ENCODE assay signal across 1 cellular context in the genomic region with DNA sequence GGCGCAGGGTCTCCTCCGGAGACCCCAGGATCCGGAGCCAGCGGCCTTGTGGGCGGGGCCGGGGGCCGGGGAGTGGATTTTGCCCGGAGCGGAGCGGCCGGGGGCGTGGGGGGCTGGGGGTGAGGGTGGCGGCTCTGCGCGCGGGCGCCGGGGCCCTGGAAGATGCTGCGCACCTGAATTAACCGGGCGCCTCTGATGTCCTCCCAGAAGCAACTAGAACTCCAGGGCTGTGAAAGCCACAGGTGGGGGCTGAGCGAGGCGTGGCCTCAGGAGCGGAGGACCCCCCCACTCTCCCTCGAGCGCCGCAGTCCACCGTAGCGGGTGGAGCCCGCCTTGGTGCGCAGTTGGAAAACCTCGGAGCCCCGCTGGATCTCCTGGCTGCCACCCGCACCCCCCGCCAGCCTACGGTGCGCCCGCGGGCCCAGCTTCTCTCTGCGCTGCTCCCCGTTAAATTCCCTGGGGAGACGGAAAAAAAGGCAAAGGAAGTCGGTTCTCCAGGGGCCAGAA.
A peak's percentile ranks its signal among the peaks of the same experiment; 100 is the strongest.
TF ChIP-seq lines count a peak whose summit lies in the region.

No MANE protein-coding gene starts in this region.

TF ChIP-seq in HepG2, 621 proteins besides CTCF, POLR2A, EP300 and RAD21 (continues in another document):
- TF ChIP-seq ARNT (IDR thresholded peaks at IDR 0.05) (no peak), PAX8 (CRISPR knock-in tag; IDR thresholded peaks at IDR 0.05; ENCODE audit: borderline replicate concordance) (peak; percentile 4; the same call in 1 of the 2 replicates), TBX3 (IDR thresholded peaks at IDR 0.05; ENCODE audit: borderline replicate concordance) (no peak), ATF7 (IDR thresholded peaks at IDR 0.05) (no peak), ATF7 (CRISPR knock-in tag; IDR thresholded peaks at IDR 0.05) (no peak), PCBP1 (IDR thresholded peaks at IDR 0.05; ENCODE audit: borderline replicate concordance, low read depth, low read length) (no peak), TGIF2 (CRISPR knock-in tag; IDR thresholded peaks at IDR 0.05) (no peak), PHF21A (CRISPR knock-in tag; IDR thresholded peaks at IDR 0.05) (peak; percentile 4; the same call in 1 of the 2 replicates), ZBTB42 (CRISPR knock-in tag; IDR thresholded peaks at IDR 0.05) (no peak), SOX6 (IDR thresholded peaks at IDR 0.05) (no peak), SOX6 (CRISPR knock-in tag; IDR thresholded peaks at IDR 0.05) (no peak), DPF2 (CRISPR knock-in tag; IDR thresholded peaks at IDR 0.05; ENCODE audit: borderline replicate concordance, low read depth) (no peak), ZNF549 (CRISPR knock-in tag; IDR thresholded peaks at IDR 0.05) (no peak), ZNF598 (CRISPR knock-in tag; IDR thresholded peaks at IDR 0.05; ENCODE audit: borderline replicate concordance) (no peak), YY1 (IDR thresholded peaks at IDR 0.05; ENCODE audit: insufficient read depth, insufficient replicate concordance, low read depth, low read length) (no peak), EHMT2 (IDR thresholded peaks at IDR 0.05; ENCODE audit: borderline replicate concordance, low read depth, low read length) (no peak), NCOA5 (CRISPR knock-in tag; IDR thresholded peaks at IDR 0.05) (no peak), FOSL1 (CRISPR knock-in tag; IDR thresholded peaks at IDR 0.05; ENCODE audit: borderline replicate concordance) (peak; percentile 26; the same call in 1 of the 2 replicates), ZNF709 (CRISPR knock-in tag; IDR thresholded peaks at IDR 0.05) (no peak), CCAR2 (optimal IDR thresholded peaks at IDR 0.05; ENCODE audit: low read depth, low read length) (no peak), SIX4 (CRISPR knock-in tag; IDR thresholded peaks at IDR 0.05) (no peak), MBNL3 (CRISPR knock-in tag; conservative IDR thresholded peaks at IDR 0.05) (no peak), ZKSCAN1 (IDR thresholded peaks at IDR 0.05; ENCODE audit: low read length) (no peak), EEA1 (CRISPR knock-in tag; IDR thresholded peaks at IDR 0.05; ENCODE audit: borderline replicate concordance) (no peak), ZNF292 (CRISPR knock-in tag; IDR thresholded peaks at IDR 0.05; ENCODE audit: borderline replicate concordance, low read depth) (no peak), NR2F1 (CRISPR knock-in tag; IDR thresholded peaks at IDR 0.05) (no peak), RCOR2 (CRISPR knock-in tag; IDR thresholded peaks at IDR 0.05) (no peak), SMARCE1 (IDR thresholded peaks at IDR 0.05; ENCODE audit: borderline replicate concordance) (no peak), ZNF337 (CRISPR knock-in tag; IDR thresholded peaks at IDR 0.05; ENCODE audit: borderline replicate concordance, low read depth) (no peak), ZNF331 (CRISPR knock-in tag; IDR thresholded peaks at IDR 0.05) (no peak), ZFP41 (CRISPR knock-in tag; IDR thresholded peaks at IDR 0.05; ENCODE audit: borderline replicate concordance) (no peak), HCFC1 (IDR thresholded peaks at IDR 0.05; ENCODE audit: low read depth, low read length) (no peak)
- TF ChIP-seq, protein P1, sequence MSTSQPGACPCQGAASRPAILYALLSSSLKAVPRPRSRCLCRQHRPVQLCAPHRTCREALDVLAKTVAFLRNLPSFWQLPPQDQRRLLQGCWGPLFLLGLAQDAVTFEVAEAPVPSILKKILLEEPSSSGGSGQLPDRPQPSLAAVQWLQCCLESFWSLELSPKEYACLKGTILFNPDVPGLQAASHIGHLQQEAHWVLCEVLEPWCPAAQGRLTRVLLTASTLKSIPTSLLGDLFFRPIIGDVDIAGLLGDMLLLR (CRISPR knock-in tag; IDR thresholded peaks at IDR 0.05), result no peak
- TF ChIP-seq, protein P2, sequence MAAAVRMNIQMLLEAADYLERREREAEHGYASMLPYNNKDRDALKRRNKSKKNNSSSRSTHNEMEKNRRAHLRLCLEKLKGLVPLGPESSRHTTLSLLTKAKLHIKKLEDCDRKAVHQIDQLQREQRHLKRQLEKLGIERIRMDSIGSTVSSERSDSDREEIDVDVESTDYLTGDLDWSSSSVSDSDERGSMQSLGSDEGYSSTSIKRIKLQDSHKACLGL (CRISPR knock-in tag; IDR thresholded peaks at IDR 0.05), result no peak
- TF ChIP-seq, protein P3, sequence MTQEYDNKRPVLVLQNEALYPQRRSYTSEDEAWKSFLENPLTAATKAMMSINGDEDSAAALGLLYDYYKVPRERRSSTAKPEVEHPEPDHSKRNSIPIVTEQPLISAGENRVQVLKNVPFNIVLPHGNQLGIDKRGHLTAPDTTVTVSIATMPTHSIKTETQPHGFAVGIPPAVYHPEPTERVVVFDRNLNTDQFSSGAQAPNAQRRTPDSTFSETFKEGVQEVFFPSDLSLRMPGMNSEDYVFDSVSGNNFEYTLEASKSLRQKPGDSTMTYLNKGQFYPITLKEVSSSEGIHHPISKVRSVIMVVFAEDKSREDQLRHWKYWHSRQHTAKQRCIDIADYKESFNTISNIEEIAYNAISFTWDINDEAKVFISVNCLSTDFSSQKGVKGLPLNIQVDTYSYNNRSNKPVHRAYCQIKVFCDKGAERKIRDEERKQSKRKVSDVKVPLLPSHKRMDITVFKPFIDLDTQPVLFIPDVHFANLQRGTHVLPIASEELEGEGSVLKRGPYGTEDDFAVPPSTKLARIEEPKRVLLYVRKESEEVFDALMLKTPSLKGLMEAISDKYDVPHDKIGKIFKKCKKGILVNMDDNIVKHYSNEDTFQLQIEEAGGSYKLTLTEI (CRISPR knock-in tag; conservative IDR thresholded peaks at IDR 0.05), result no peak
- TF ChIP-seq, protein P4, sequence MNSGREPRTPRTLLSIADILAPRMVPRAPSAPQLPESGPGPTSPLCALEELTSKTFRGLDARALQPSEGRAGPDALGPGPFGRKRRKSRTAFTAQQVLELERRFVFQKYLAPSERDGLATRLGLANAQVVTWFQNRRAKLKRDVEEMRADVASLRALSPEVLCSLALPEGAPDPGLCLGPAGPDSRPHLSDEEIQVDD (CRISPR knock-in tag; IDR thresholded peaks at IDR 0.05; ENCODE audit: borderline replicate concordance), result no peak
- TF ChIP-seq, protein P5, sequence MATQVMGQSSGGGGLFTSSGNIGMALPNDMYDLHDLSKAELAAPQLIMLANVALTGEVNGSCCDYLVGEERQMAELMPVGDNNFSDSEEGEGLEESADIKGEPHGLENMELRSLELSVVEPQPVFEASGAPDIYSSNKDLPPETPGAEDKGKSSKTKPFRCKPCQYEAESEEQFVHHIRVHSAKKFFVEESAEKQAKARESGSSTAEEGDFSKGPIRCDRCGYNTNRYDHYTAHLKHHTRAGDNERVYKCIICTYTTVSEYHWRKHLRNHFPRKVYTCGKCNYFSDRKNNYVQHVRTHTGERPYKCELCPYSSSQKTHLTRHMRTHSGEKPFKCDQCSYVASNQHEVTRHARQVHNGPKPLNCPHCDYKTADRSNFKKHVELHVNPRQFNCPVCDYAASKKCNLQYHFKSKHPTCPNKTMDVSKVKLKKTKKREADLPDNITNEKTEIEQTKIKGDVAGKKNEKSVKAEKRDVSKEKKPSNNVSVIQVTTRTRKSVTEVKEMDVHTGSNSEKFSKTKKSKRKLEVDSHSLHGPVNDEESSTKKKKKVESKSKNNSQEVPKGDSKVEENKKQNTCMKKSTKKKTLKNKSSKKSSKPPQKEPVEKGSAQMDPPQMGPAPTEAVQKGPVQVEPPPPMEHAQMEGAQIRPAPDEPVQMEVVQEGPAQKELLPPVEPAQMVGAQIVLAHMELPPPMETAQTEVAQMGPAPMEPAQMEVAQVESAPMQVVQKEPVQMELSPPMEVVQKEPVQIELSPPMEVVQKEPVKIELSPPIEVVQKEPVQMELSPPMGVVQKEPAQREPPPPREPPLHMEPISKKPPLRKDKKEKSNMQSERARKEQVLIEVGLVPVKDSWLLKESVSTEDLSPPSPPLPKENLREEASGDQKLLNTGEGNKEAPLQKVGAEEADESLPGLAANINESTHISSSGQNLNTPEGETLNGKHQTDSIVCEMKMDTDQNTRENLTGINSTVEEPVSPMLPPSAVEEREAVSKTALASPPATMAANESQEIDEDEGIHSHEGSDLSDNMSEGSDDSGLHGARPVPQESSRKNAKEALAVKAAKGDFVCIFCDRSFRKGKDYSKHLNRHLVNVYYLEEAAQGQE (IDR thresholded peaks at IDR 0.05; ENCODE audit: borderline replicate concordance in 1 of 2, low read depth in 1 of 2, low read length in 2 of 2), result no peak
- TF ChIP-seq, protein P6, sequence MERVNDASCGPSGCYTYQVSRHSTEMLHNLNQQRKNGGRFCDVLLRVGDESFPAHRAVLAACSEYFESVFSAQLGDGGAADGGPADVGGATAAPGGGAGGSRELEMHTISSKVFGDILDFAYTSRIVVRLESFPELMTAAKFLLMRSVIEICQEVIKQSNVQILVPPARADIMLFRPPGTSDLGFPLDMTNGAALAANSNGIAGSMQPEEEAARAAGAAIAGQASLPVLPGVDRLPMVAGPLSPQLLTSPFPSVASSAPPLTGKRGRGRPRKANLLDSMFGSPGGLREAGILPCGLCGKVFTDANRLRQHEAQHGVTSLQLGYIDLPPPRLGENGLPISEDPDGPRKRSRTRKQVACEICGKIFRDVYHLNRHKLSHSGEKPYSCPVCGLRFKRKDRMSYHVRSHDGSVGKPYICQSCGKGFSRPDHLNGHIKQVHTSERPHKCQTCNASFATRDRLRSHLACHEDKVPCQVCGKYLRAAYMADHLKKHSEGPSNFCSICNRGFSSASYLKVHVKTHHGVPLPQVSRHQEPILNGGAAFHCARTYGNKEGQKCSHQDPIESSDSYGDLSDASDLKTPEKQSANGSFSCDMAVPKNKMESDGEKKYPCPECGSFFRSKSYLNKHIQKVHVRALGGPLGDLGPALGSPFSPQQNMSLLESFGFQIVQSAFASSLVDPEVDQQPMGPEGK (CRISPR knock-in tag; IDR thresholded peaks at IDR 0.05), result peak; percentile 84
- TF ChIP-seq, protein P7, sequence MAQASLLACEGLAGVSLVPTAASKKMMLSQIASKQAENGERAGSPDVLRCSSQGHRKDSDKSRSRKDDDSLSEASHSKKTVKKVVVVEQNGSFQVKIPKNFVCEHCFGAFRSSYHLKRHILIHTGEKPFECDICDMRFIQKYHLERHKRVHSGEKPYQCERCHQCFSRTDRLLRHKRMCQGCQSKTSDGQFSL (CRISPR knock-in tag; IDR thresholded peaks at IDR 0.05), result peak; percentile 89
- TF ChIP-seq, protein P8, sequence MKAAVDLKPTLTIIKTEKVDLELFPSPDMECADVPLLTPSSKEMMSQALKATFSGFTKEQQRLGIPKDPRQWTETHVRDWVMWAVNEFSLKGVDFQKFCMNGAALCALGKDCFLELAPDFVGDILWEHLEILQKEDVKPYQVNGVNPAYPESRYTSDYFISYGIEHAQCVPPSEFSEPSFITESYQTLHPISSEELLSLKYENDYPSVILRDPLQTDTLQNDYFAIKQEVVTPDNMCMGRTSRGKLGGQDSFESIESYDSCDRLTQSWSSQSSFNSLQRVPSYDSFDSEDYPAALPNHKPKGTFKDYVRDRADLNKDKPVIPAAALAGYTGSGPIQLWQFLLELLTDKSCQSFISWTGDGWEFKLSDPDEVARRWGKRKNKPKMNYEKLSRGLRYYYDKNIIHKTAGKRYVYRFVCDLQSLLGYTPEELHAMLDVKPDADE (CRISPR knock-in tag; IDR thresholded peaks at IDR 0.05), result no peak
- TF ChIP-seq, protein P9, sequence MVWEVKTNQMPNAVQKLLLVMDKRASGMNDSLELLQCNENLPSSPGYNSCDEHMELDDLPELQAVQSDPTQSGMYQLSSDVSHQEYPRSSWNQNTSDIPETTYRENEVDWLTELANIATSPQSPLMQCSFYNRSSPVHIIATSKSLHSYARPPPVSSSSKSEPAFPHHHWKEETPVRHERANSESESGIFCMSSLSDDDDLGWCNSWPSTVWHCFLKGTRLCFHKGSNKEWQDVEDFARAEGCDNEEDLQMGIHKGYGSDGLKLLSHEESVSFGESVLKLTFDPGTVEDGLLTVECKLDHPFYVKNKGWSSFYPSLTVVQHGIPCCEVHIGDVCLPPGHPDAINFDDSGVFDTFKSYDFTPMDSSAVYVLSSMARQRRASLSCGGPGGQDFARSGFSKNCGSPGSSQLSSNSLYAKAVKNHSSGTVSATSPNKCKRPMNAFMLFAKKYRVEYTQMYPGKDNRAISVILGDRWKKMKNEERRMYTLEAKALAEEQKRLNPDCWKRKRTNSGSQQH (CRISPR knock-in tag; IDR thresholded peaks at IDR 0.05; ENCODE audit: low read depth), result no peak
- TF ChIP-seq, protein P10, sequence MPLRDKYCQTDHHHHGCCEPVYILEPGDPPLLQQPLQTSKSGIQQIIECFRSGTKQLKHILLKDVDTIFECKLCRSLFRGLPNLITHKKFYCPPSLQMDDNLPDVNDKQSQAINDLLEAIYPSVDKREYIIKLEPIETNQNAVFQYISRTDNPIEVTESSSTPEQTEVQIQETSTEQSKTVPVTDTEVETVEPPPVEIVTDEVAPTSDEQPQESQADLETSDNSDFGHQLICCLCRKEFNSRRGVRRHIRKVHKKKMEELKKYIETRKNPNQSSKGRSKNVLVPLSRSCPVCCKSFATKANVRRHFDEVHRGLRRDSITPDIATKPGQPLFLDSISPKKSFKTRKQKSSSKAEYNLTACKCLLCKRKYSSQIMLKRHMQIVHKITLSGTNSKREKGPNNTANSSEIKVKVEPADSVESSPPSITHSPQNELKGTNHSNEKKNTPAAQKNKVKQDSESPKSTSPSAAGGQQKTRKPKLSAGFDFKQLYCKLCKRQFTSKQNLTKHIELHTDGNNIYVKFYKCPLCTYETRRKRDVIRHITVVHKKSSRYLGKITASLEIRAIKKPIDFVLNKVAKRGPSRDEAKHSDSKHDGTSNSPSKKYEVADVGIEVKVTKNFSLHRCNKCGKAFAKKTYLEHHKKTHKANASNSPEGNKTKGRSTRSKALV (CRISPR knock-in tag; IDR thresholded peaks at IDR 0.05), result 0 out of 2 replicates have a peak, but pooled peaks have one; percentile 19
- TF ChIP-seq, protein P11, sequence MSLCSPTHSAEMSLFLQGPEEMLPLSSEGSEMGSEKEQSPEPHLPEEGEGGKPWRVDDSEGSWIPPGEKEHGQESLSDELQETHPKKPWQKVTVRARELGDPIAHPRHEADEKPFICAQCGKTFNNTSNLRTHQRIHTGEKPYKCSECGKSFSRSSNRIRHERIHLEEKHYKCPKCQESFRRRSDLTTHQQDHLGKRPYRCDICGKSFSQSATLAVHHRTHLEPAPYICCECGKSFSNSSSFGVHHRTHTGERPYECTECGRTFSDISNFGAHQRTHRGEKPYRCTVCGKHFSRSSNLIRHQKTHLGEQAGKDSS (CRISPR knock-in tag; IDR thresholded peaks at IDR 0.05; ENCODE audit: borderline replicate concordance, low read depth), result no peak
- TF ChIP-seq, protein P12, sequence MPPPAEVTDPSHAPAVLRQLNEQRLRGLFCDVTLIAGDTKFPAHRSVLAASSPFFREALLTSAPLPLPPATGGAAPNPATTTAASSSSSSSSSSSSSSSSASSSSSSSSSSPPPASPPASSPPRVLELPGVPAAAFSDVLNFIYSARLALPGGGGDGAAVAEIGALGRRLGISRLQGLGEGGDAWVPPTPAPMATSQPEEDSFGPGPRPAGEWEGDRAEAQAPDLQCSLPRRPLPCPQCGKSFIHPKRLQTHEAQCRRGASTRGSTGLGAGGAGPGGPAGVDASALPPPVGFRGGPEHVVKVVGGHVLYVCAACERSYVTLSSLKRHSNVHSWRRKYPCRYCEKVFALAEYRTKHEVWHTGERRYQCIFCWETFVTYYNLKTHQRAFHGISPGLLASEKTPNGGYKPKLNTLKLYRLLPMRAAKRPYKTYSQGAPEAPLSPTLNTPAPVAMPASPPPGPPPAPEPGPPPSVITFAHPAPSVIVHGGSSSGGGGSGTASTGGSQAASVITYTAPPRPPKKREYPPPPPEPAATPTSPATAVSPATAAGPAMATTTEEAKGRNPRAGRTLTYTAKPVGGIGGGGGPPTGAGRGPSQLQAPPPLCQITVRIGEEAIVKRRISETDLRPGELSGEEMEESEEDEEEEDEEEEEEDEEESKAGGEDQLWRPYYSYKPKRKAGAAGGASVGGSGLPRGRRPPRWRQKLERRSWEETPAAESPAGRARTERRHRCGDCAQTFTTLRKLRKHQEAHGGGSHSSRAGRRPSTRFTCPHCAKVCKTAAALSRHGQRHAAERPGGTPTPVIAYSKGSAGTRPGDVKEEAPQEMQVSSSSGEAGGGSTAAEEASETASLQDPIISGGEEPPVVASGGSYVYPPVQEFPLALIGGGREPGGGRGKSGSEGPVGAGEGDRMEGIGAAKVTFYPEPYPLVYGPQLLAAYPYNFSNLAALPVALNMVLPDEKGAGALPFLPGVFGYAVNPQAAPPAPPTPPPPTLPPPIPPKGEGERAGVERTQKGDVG (CRISPR knock-in tag; IDR thresholded peaks at IDR 0.05; ENCODE audit: borderline replicate concordance), result no peak
